Comparison of ENCODE assay signal across 1 cellular context in genomic region chr2:153287109-153287801, GRCh38.
TF ChIP-seq lines count a peak whose summit lies in the region.

No MANE protein-coding gene starts in this region.

TF ChIP-seq in GM23338, 12 proteins besides CTCF, POLR2A, EP300 and RAD21 (continued from another document):
- TF ChIP-seq, protein P1, sequence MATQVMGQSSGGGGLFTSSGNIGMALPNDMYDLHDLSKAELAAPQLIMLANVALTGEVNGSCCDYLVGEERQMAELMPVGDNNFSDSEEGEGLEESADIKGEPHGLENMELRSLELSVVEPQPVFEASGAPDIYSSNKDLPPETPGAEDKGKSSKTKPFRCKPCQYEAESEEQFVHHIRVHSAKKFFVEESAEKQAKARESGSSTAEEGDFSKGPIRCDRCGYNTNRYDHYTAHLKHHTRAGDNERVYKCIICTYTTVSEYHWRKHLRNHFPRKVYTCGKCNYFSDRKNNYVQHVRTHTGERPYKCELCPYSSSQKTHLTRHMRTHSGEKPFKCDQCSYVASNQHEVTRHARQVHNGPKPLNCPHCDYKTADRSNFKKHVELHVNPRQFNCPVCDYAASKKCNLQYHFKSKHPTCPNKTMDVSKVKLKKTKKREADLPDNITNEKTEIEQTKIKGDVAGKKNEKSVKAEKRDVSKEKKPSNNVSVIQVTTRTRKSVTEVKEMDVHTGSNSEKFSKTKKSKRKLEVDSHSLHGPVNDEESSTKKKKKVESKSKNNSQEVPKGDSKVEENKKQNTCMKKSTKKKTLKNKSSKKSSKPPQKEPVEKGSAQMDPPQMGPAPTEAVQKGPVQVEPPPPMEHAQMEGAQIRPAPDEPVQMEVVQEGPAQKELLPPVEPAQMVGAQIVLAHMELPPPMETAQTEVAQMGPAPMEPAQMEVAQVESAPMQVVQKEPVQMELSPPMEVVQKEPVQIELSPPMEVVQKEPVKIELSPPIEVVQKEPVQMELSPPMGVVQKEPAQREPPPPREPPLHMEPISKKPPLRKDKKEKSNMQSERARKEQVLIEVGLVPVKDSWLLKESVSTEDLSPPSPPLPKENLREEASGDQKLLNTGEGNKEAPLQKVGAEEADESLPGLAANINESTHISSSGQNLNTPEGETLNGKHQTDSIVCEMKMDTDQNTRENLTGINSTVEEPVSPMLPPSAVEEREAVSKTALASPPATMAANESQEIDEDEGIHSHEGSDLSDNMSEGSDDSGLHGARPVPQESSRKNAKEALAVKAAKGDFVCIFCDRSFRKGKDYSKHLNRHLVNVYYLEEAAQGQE (IDR thresholded peaks at IDR 0.05; ENCODE audit: unreplicated experiment): no peak
